ENCODE assay signal across 14 cellular contexts in genomic region chr2:45950606-45951005, GRCh38.
"Had no signal": no experiment of that assay in that cellular context is flagged by ENCODE, and none has a peak within 500 bp of the region (broad histone marks: within the 10 kb centered on the region; RNA-seq: fewer than 3 reads in every experiment).

No MANE protein-coding gene starts in this region.

- H3K27ac Mint-ChIP-seq: endodermal cell; naive thymus-derived CD4-positive, alpha-beta T cell had no signal

- H3K9me3 Mint-ChIP-seq: endodermal cell; naive thymus-derived CD4-positive, alpha-beta T cell had no signal

- H3K36me3 ChIP-seq: neutrophil, stomach, thoracic aorta, transverse colon had no signal

- H3K9me3 ChIP-seq: neutrophil, stomach, thoracic aorta, transverse colon had no signal

- H3K4me1 Mint-ChIP-seq: endodermal cell had no signal

- DNase-seq: effector CD4-positive, alpha-beta T cell; endodermal cell; foreskin melanocyte; mesendoderm; naive thymus-derived CD4-positive, alpha-beta T cell; right cardiac atrium; stimulated activated CD4-positive, alpha-beta T cell treated with anti-CD3 and anti-CD28 coated beads, Interleukin-12 subunit alpha, Interleukin-12 subunit beta, amount 100 ng/mL, for 4 hours; stimulated activated naive CD4-positive, alpha-beta T cell; stomach; substantia nigra; transverse colon had no signal

- H3K27me3 ChIP-seq: neutrophil, stomach, transverse colon had no signal

- H3K27ac ChIP-seq: coronary artery, neutrophil, stomach, thoracic aorta had no signal

- H3K4me3 Mint-ChIP-seq: endodermal cell; naive thymus-derived CD4-positive, alpha-beta T cell had no signal

- H3K4me3 ChIP-seq: coronary artery, stomach, thoracic aorta, transverse colon had no signal
